In the genomic region with DNA sequence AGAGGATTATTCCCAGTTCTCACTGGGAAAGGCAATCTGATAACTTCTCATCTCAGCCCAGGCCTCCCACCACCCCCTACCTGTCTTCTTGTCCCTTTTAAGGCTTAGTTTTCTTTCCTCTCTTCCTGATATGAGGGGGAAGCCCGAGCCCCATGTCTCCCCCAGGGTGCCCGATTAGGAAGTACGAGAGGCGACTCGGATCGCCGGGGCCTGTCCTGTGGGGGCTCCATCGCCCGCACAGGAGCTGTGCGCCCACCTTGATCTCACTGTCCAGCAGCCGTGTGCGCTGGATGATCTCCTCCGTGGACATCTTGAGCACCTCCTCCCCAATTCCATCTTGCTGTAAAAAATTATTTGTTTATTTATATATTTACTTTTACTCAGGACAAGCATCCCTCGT, we compare ENCODE assay signal across 8 cellular contexts. TPM values are rescaled to one million over a fixed set of nuclear protein-coding genes. Genes with fewer than 3 reads are reported as not detected.
DNase-seq lines count a peak whose midpoint lies in the region; ATAC-seq and TF ChIP-seq lines count a peak whose summit lies in the region.

No MANE protein-coding gene starts in this region.

- H3K4me3 Mint-ChIP-seq in activated CD8-positive, alpha-beta memory T cell treated with anti-CD3 and anti-CD28 coated beads, Interleukin-2, amount 10 ng/mL, durations not matched to agents 7 days and 5 days = peak overlapping the region; percentile 100

- WGBS in adrenal gland, 4 donors = 0 to 2% (median 1%) methylated on average over 14 of the region's 14 CpGs
- 1% methylated on average over 14 of the region's 14 CpGs for WGBS in testis, 2 donors

- H3K36me3 ChIP-seq in adrenal gland (replicated peaks in 1 of 2) (peaks cover 0 to 39% of the 10 kb centered on the region in 2 donors), testis (ENCODE audit: low read depth, missing control alignments) (no peaks in the 10 kb centered on the region)

- H3K4me1 ChIP-seq in adrenal gland (replicated peaks in 1 of 2) (peaks cover 6 to 15% of the 10 kb centered on the region in 2 donors), testis (peaks cover 8% of the 10 kb centered on the region)

- TF ChIP-seq CTCF in adrenal gland (IDR thresholded peaks at IDR 0.05) (no peak), testis (IDR thresholded peaks at IDR 0.05) (no peak)

- intact Hi-C loops in adrenal gland (cut with DNase I) = no loop called here
- intact Hi-C loops in testis (cut with DNase I; ENCODE audit: low total_unique reads) = no loop called here

- CTCF ChIA-PET in activated CD8-positive, alpha-beta memory T cell treated with anti-CD3 and anti-CD28 coated beads, Interleukin-2, amount 10 ng/mL, durations not matched to agents 7 days and 5 days (lab: Charles Lee) = interaction anchor here (1.2 to 8.2 kb wide), 4 partner anchors 14 to 128 kb away, joined by 4 to 78 read pairs (median 10); partner anchors contain the start of gene SLC39A13

- peak overlapping the region; percentile 62 to 90 (median 86) for H3K27ac ChIP-seq in adrenal gland
- peak overlapping the region; percentile 85 for H3K27ac ChIP-seq in layer of hippocampus (ENCODE audit: low read depth, low read length)
- H3K27ac ChIP-seq in testis = peak overlapping the region; percentile 87 to 90

- no peaks in the 10 kb centered on the region for H3K9me3 ChIP-seq in adrenal gland (replicated peaks in 1 of 3)
- H3K9me3 ChIP-seq in testis = no peaks in the 10 kb centered on the region

- no peaks in the 10 kb centered on the region for H3K27me3 ChIP-seq in adrenal gland
- H3K27me3 ChIP-seq in layer of hippocampus (ENCODE audit: control insufficient read depth, insufficient read depth, low read length) = no peaks in the 10 kb centered on the region
- H3K27me3 ChIP-seq in testis = no peaks in the 10 kb centered on the region

- no peak for ATAC-seq in activated CD8-positive, alpha-beta memory T cell treated with anti-CD3 and anti-CD28 coated beads, Interleukin-2, amount 10 ng/mL, durations not matched to agents 7 days and 5 days
- ATAC-seq in GM19467 (IDR thresholded peaks at IDR 0.05; ENCODE audit: unreplicated experiment) = no peak

- TF ChIP-seq POLR2A in adrenal gland (IDR thresholded peaks at IDR 0.05) = no peak
- TF ChIP-seq POLR2A in testis (IDR thresholded peaks at IDR 0.05) = no peak

- peak overlapping the region in 3 of 4 donors; percentile 85 to 99 (median 96) for H3K4me3 ChIP-seq in adrenal gland
- H3K4me3 ChIP-seq in testis = peak overlapping the region; percentile 76 to 95

- peaks cover 34% of the 10 kb centered on the region for H3K36me3 Mint-ChIP-seq in activated CD8-positive, alpha-beta memory T cell treated with anti-CD3 and anti-CD28 coated beads, Interleukin-2, amount 10 ng/mL, durations not matched to agents 7 days and 5 days

- H3K27me3 Mint-ChIP-seq in activated CD8-positive, alpha-beta memory T cell treated with anti-CD3 and anti-CD28 coated beads, Interleukin-2, amount 10 ng/mL, durations not matched to agents 7 days and 5 days = no peaks in the 10 kb centered on the region

- H3K9me3 Mint-ChIP-seq in activated CD8-positive, alpha-beta memory T cell treated with anti-CD3 and anti-CD28 coated beads, Interleukin-2, amount 10 ng/mL, durations not matched to agents 7 days and 5 days (ENCODE audit: low read depth) = no peaks in the 10 kb centered on the region

- peaks cover 33% of the 10 kb centered on the region for H3K4me1 Mint-ChIP-seq in activated CD8-positive, alpha-beta memory T cell treated with anti-CD3 and anti-CD28 coated beads, Interleukin-2, amount 10 ng/mL, durations not matched to agents 7 days and 5 days

- H3K27ac Mint-ChIP-seq in activated CD8-positive, alpha-beta memory T cell treated with anti-CD3 and anti-CD28 coated beads, Interleukin-2, amount 10 ng/mL, durations not matched to agents 7 days and 5 days = peak overlapping the region; percentile 100

- DNase-seq in activated CD8-positive, alpha-beta memory T cell treated with anti-CD3 and anti-CD28 coated beads, Interleukin-2, amount 10 ng/mL, durations not matched to agents 7 days and 5 days = no peak
- DNase-seq in activated CD8-positive, alpha-beta memory T cell treated with anti-CD3 and anti-CD28 coated beads, Interleukin-2, amount 50 U/mL, for 4 hours = no peak
- DNase-seq in adrenal gland = peak in 1 of 7 donors; percentile 20
- no peak for DNase-seq in testis
- no peak for DNase-seq in NCI-H2029 treated with DMSO at 0.1 percent for 48 hours (lab: John Stamatoyannopoulos, UW)
- DNase-seq in NOMO-1 treated with DMSO at 0.1 percent for 48 hours (lab: John Stamatoyannopoulos, UW; ENCODE audit: unreplicated experiment) = no peak

RNA-seq across cellular contexts. Expression of gene PSMC3, which starts 0.6 kb away (rescaled TPM):
- total RNA-seq in activated CD8-positive, alpha-beta memory T cell treated with anti-CD3 and anti-CD28 coated beads, Interleukin-2, amount 10 ng/mL, durations not matched to agents 7 days and 5 days = 100 to 1,000 TPM; 150 to 164 TPM
- total RNA-seq in adrenal gland (100 to 1,000 TPM in 5 of 8 donors, 10 to 100 TPM in 3; 85.4 to 164 (median 123) TPM), testis (100 to 1,000 TPM in 1 of 2 donors, 10 to 100 TPM in 1; 98.1 to 108 TPM)
- polyA plus RNA-seq in adrenal gland (100 to 1,000 TPM; 110 to 291 (median 137) TPM), testis (ENCODE audit: insufficient read depth, low read depth, low replicate concordance) (228 TPM)

RNA-seq across cellular contexts. Expression of gene SLC39A13, which starts 17.2 kb away (rescaled TPM):
- 10 to 100 TPM; 18.2 to 22.1 TPM for total RNA-seq in activated CD8-positive, alpha-beta memory T cell treated with anti-CD3 and anti-CD28 coated beads, Interleukin-2, amount 10 ng/mL, durations not matched to agents 7 days and 5 days
- total RNA-seq in adrenal gland (10 to 100 TPM; 35.8 to 92.9 (median 58.6) TPM), testis (10 to 100 TPM; 95.1 to 98.1 TPM)
- polyA plus RNA-seq in adrenal gland (10 to 100 TPM in 2 of 3 donors, 1 to 10 TPM in 1; 8.2 to 80.5 (median 64.5) TPM), testis (ENCODE audit: insufficient read depth, low read depth, low replicate concordance) (99.2 TPM)

RNA-seq across cellular contexts. Expression of gene RAPSN, which starts 23.3 kb away (rescaled TPM):
- total RNA-seq in activated CD8-positive, alpha-beta memory T cell treated with anti-CD3 and anti-CD28 coated beads, Interleukin-2, amount 10 ng/mL, durations not matched to agents 7 days and 5 days = under 1 TPM; 0.16 to 0.79 TPM
- total RNA-seq in adrenal gland = 1 to 10 TPM in 7 of 8 donors, under 1 TPM in 1; 0.18 to 5.1 (median 2.1) TPM
- 1 to 10 TPM in 2 of 3 donors, under 1 TPM in 1; 0.33 to 4.7 (median 3.9) TPM for polyA plus RNA-seq in adrenal gland
- under 1 TPM; 0.19 to 0.63 TPM for total RNA-seq in testis
- polyA plus RNA-seq in testis (ENCODE audit: insufficient read depth, low read depth, low replicate concordance) = 0.65 TPM

RNA-seq across cellular contexts. Expression of gene SPI1, which starts 47.3 kb away (rescaled TPM):
- not detected for total RNA-seq in activated CD8-positive, alpha-beta memory T cell treated with anti-CD3 and anti-CD28 coated beads, Interleukin-2, amount 10 ng/mL, durations not matched to agents 7 days and 5 days
- total RNA-seq in adrenal gland (10 to 100 TPM; 26.3 to 65.6 (median 42.1) TPM), testis (1 to 10 TPM; 4.6 to 7.4 TPM)
- polyA plus RNA-seq in adrenal gland (10 to 100 TPM in 2 of 3 donors, 1 to 10 TPM in 1; 7.0 to 79.2 (median 43.0) TPM), testis (ENCODE audit: insufficient read depth, low read depth, low replicate concordance) (16.3 TPM)
